ENCODE assay signal across 1 cellular context in genomic region chr1:173860065-173860464, GRCh38.
TF ChIP-seq lines count a peak whose summit lies in the region.

No MANE protein-coding gene starts in this region.

TF ChIP-seq in IMR-90, 13 proteins besides CTCF, POLR2A, EP300 and RAD21 (continued from another document):
- TF ChIP-seq, protein P1, sequence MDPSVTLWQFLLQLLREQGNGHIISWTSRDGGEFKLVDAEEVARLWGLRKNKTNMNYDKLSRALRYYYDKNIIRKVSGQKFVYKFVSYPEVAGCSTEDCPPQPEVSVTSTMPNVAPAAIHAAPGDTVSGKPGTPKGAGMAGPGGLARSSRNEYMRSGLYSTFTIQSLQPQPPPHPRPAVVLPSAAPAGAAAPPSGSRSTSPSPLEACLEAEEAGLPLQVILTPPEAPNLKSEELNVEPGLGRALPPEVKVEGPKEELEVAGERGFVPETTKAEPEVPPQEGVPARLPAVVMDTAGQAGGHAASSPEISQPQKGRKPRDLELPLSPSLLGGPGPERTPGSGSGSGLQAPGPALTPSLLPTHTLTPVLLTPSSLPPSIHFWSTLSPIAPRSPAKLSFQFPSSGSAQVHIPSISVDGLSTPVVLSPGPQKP (IDR thresholded peaks at IDR 0.05; ENCODE audit: borderline replicate concordance, low read depth, low read length), result no peak
- no peak for TF ChIP-seq RCOR1 (IDR thresholded peaks at IDR 0.05; ENCODE audit: insufficient replicate concordance, low read length)
- no peak for TF ChIP-seq FOS (IDR thresholded peaks at IDR 0.05; ENCODE audit: low read depth, low read length)
- no peak for TF ChIP-seq CHD1 (IDR thresholded peaks at IDR 0.05; ENCODE audit: low read depth, low read length)
- no peak for TF ChIP-seq BHLHE40 (IDR thresholded peaks at IDR 0.05; ENCODE audit: low read depth, low read length)
- no peak for TF ChIP-seq MAFK (IDR thresholded peaks at IDR 0.05; ENCODE audit: low read depth, low read length)
